In the genomic region with DNA sequence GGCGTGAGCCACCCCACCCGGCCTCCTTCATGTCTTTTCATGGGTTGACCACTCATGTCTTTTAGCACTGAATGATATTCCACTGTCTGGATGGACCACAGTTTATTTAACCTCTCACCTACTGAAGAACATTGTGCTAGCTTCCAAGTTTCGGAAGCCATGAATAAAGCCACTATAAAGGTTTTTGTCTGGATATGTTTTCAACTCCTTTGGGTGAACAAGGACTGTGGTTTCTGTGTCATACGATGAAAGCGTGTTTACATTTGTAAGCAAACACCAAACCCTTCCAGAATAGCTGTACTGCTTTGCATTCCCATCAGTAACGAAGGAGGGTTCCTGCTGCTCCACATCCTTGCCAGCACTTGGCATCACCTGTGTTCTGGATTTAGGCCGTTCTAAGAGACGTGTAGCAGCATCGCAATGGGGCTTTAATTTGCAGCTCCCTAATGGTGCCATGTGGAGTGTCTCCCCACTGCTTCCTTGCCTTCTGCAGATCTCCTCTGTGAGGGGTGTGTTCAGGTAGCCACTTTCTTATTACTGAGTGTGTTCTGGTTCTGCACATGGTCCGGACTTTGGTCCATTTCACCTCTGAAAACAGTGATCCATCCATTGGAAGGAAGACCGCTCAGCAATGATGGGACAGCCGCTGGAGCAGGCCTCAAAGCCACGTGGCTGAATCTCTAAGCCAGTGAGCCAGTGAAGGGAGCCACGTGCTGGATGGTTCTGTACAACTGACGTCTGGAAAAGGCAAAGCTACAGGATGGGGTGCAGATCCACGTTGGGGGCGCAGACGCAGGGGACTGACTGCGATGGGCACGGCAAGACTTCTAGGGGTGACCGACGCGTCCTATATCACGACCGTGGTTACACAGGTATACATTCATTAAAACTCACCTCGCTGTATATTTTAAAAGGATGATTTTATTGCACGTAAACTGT, we compare ENCODE assay signal across 26 cellular contexts. TPM values are rescaled to one million over a fixed set of nuclear protein-coding genes. Genes with fewer than 3 reads are reported as not detected.
"Had no signal": no experiment of that assay in that cellular context is flagged by ENCODE, and none has a peak within 500 bp of the region (broad histone marks: within the 10 kb centered on the region; RNA-seq: fewer than 3 reads in every experiment).

No MANE protein-coding gene starts in this region.

- H3K4me2 ChIP-seq: hepatocyte, neural progenitor cell had no signal

- H3K79me2 ChIP-seq: hepatocyte had no signal

- H3K4me3 ChIP-seq: adrenal gland, cardiac muscle cell, colonic mucosa, hepatocyte, left lung, mucosa of descending colon, neural progenitor cell, right lobe of liver, stomach had no signal

- H3K4me1 ChIP-seq: adrenal gland, colonic mucosa, foreskin keratinocyte, left lung, right lobe of liver, stomach had no signal

- H3K27me3 ChIP-seq: cardiac muscle cell, colonic mucosa, hepatocyte, neural progenitor cell, right lobe of liver had no signal

- ATAC-seq: activated naive CD4-positive, alpha-beta T cell treated with anti-CD3 and anti-CD28 coated beads, Interleukin-2, amount 50 U/mL, for 72 hours; foreskin keratinocyte; left lung; mucosa of descending colon; right lobe of liver; T-helper 17 cell had no signal

- FAIRE-seq: islet of Langerhans, small intestine had no signal

- H2AFZ ChIP-seq: hepatocyte, neural progenitor cell had no signal

- H3K4me3 Mint-ChIP-seq: activated T-helper 1 cell treated with anti-CD3 and anti-CD28 coated beads, Interleukin-12 subunit alpha, Interleukin-12 subunit beta, Interleukin-2, Interleukin-4 antibody, amounts not matched to agents 30 ng/mL and 10 ng/mL and 1 ng/mL, durations not matched to agents 14 hours and 24 hours and 36 hours; memory B cell; naive B cell; neural progenitor cell; T-helper 17 cell had no signal

- H3K9me3 ChIP-seq: adrenal gland, colonic mucosa, mucosa of descending colon, right lobe of liver had no signal

- H3K27me3 Mint-ChIP-seq: progenitor cell of endocrine pancreas had no signal

- DNase-seq: activated CD4-positive, alpha-beta T cell treated with anti-CD3 and anti-CD28 coated beads for 1 hour; activated CD4-positive, alpha-beta T cell treated with anti-CD3 and anti-CD28 coated beads, Interleukin-2, amount 50 U/mL, for 4 hours; activated gamma-delta T cell treated with Interleukin-2 at 50 U/mL for 16 hours; activated T-cell treated with anti-CD3 and anti-CD28 coated beads for 4 hours; adrenal gland; colonic mucosa; foreskin keratinocyte; naive B cell; small intestine; stimulated activated CD4-positive, alpha-beta T cell treated with anti-CD3 and anti-CD28 coated beads, Interleukin-15, amount 100 ng/mL, for 24 hours; stimulated activated CD4-positive, alpha-beta T cell treated with anti-CD3 and anti-CD28 coated beads, Interleukin-2, amount 100 ng/mL, for 48 hours; stomach; T-helper 17 cell had no signal

- H3K9ac ChIP-seq: neural progenitor cell had no signal

- H3K36me3 ChIP-seq: adrenal gland, cardiac muscle cell, colonic mucosa, left lung, neural progenitor cell, right lobe of liver, stomach had no signal

- H3K27ac Mint-ChIP-seq: activated naive CD4-positive, alpha-beta T cell treated with anti-CD3 and anti-CD28 coated beads, Interleukin-2, amount 50 U/mL, for 72 hours; activated T-helper 1 cell treated with anti-CD3 and anti-CD28 coated beads, Interleukin-12 subunit alpha, Interleukin-12 subunit beta, Interleukin-2, Interleukin-4 antibody, amounts not matched to agents 30 ng/mL and 10 ng/mL and 1 ng/mL, durations not matched to agents 14 hours and 24 hours and 36 hours; memory B cell; naive B cell; neural progenitor cell; progenitor cell of endocrine pancreas; T-helper 17 cell had no signal

- H3K9me3 Mint-ChIP-seq: activated T-helper 1 cell treated with anti-CD3 and anti-CD28 coated beads, Interleukin-12 subunit alpha, Interleukin-12 subunit beta, Interleukin-2, Interleukin-4 antibody, amounts not matched to agents 30 ng/mL and 10 ng/mL and 1 ng/mL, durations not matched to agents 14 hours and 24 hours and 36 hours had no signal

- H3K36me3 Mint-ChIP-seq: activated naive CD4-positive, alpha-beta T cell treated with anti-CD3 and anti-CD28 coated beads, Interleukin-2, amount 50 U/mL, for 72 hours; neural progenitor cell had no signal

- H3K27ac ChIP-seq: adrenal gland, cardiac muscle cell, colonic mucosa, foreskin keratinocyte, hepatocyte, left lung, neural progenitor cell, right lobe of liver, stomach, VCaP had no signal

- H3K4me1 Mint-ChIP-seq: memory B cell, T-helper 17 cell had no signal

RNA-seq across cellular contexts. Expression of a gene that starts 10.4 kb away (rescaled TPM):
- total RNA-seq: activated T-helper 1 cell treated with anti-CD3 and anti-CD28 coated beads, Interleukin-12 subunit alpha, Interleukin-12 subunit beta, Interleukin-2, Interleukin-4 antibody, amounts not matched to agents 30 ng/mL and 10 ng/mL and 1 ng/mL, durations not matched to agents 14 hours and 24 hours and 36 hours; osteoblast had no signal
